Comparison of ENCODE assay signal across 2 cellular contexts in the genomic region with DNA sequence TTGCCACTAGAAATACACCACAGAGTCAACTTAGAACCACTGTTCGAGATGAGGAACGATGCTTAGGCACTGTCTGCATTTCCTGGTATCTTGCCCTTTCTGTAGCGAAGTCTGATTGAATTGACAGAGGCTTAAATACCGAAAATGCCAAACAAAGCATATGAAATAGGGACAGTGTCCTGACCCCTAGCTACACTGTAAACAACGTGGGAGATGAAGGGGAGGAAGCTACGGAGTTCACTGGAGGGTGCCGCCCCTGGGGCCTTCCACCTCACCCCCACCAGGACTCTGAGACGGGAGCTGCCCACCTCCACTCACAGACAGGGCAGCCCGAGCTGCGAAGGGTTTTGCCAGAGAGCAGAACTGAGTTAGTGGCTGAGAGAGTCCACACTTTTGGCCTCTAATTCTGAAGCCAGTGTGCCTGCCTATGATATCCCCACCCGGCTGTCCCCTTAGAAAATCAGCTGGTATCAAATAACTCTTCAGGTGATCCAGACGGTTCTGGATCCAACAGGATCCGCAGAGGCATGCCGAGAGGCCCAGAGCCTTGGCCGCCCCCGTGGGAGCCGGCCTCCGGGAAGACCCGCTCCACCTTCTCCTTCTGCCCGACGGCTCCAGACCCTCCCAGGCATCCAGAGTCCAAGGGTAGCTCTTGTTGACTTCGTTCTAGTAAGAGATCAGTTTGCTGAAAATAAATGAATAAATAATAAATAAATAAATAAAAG.
TF ChIP-seq lines count a peak whose summit lies in the region.

No MANE protein-coding gene starts in this region.

TF ChIP-seq in liver, 16 proteins besides CTCF, POLR2A, EP300 and RAD21:
- TF ChIP-seq HNF4A (conservative IDR thresholded peaks at IDR 0.05) (peak in 1 of 2 donors; percentile 23), RXRA (IDR thresholded peaks at IDR 0.05) (peak; percentile 27 to 51), HNF4G (IDR thresholded peaks at IDR 0.05) (no peak)

TF ChIP-seq in neural cell, 6 proteins besides CTCF, POLR2A, EP300 and RAD21:
- TF ChIP-seq SMC3 (conservative IDR thresholded peaks at IDR 0.05; ENCODE audit: poor library complexity) (no peak), TAF1 (IDR thresholded peaks at IDR 0.05; ENCODE audit: low read depth) (no peak), EZH2 (IDR thresholded peaks at IDR 0.05; ENCODE audit: borderline replicate concordance, insufficient read depth, low read length, poor library complexity, severe bottlenecking) (no peak), POLR2AphosphoS5 (IDR thresholded peaks at IDR 0.05) (no peak), MXI1 (conservative IDR thresholded peaks at IDR 0.05; ENCODE audit: poor library complexity, severe bottlenecking) (no peak)
- TF ChIP-seq, protein P1, sequence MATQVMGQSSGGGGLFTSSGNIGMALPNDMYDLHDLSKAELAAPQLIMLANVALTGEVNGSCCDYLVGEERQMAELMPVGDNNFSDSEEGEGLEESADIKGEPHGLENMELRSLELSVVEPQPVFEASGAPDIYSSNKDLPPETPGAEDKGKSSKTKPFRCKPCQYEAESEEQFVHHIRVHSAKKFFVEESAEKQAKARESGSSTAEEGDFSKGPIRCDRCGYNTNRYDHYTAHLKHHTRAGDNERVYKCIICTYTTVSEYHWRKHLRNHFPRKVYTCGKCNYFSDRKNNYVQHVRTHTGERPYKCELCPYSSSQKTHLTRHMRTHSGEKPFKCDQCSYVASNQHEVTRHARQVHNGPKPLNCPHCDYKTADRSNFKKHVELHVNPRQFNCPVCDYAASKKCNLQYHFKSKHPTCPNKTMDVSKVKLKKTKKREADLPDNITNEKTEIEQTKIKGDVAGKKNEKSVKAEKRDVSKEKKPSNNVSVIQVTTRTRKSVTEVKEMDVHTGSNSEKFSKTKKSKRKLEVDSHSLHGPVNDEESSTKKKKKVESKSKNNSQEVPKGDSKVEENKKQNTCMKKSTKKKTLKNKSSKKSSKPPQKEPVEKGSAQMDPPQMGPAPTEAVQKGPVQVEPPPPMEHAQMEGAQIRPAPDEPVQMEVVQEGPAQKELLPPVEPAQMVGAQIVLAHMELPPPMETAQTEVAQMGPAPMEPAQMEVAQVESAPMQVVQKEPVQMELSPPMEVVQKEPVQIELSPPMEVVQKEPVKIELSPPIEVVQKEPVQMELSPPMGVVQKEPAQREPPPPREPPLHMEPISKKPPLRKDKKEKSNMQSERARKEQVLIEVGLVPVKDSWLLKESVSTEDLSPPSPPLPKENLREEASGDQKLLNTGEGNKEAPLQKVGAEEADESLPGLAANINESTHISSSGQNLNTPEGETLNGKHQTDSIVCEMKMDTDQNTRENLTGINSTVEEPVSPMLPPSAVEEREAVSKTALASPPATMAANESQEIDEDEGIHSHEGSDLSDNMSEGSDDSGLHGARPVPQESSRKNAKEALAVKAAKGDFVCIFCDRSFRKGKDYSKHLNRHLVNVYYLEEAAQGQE (IDR thresholded peaks at IDR 0.05; ENCODE audit: borderline replicate concordance): no peak
